In the genomic region with DNA sequence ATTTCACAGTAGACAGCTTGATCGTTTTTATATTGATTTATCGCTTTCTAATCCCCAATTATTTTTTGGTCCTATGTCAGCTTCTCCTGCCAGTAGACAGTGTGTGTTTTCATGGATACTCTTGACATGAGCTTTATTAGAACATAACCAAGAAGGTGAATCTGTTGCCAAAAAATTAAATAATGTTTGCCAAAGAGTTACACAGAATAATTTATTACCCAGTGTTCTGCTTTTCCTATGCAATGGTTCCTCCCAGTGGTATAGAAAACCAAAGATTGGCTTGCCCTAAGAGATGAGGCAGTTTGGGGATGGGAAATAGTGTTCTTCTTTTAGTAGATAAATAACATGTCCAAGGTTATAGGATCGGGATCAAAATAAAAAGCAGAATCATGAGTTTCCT, we compare ENCODE assay signal across 22 cellular contexts.
"Had no signal": no experiment of that assay in that cellular context is flagged by ENCODE, and none has a peak within 500 bp of the region (broad histone marks: within the 10 kb centered on the region; RNA-seq: fewer than 3 reads in every experiment).

No MANE protein-coding gene starts in this region.

- H3K27ac Mint-ChIP-seq: effector memory CD8-positive, alpha-beta T cell; naive thymus-derived CD8-positive, alpha-beta T cell; stimulated activated naive CD8-positive, alpha-beta T cell treated with anti-CD3 and anti-CD28 coated beads, Interleukin-15, amount 100 ng/mL, for 72 hours had no signal

- H3K36me3 ChIP-seq: esophagus squamous epithelium, pancreas, right lobe of liver, suprapubic skin, transverse colon, upper lobe of right lung, uterus had no signal

- H3K4me3 ChIP-seq: esophagus squamous epithelium, hepatocyte, pancreas, right lobe of liver, suprapubic skin, transverse colon, upper lobe of right lung, uterus had no signal

- H3K4me1 ChIP-seq: esophagus squamous epithelium, pancreas, right lobe of liver, suprapubic skin, transverse colon, uterus had no signal

- H3K27ac ChIP-seq: esophagus squamous epithelium, hepatocyte, neutrophil, pancreas, right lobe of liver, suprapubic skin, transverse colon, upper lobe of right lung had no signal

- H3K4me3 Mint-ChIP-seq: effector memory CD8-positive, alpha-beta T cell; naive thymus-derived CD8-positive, alpha-beta T cell; stimulated activated naive CD8-positive, alpha-beta T cell treated with anti-CD3 and anti-CD28 coated beads, Interleukin-15, amount 100 ng/mL, for 72 hours had no signal

- H3K36me3 Mint-ChIP-seq: naive thymus-derived CD8-positive, alpha-beta T cell had no signal

- H3K79me2 ChIP-seq: hepatocyte had no signal

- H3K4me2 ChIP-seq: hepatocyte had no signal

- H3K4me1 Mint-ChIP-seq: naive thymus-derived CD8-positive, alpha-beta T cell; stimulated activated naive CD8-positive, alpha-beta T cell treated with anti-CD3 and anti-CD28 coated beads, Interleukin-15, amount 100 ng/mL, for 72 hours had no signal

- FAIRE-seq: endometrium, pancreas, small intestine had no signal

- H3K9me3 Mint-ChIP-seq: effector memory CD8-positive, alpha-beta T cell; naive thymus-derived CD8-positive, alpha-beta T cell; stimulated activated naive CD8-positive, alpha-beta T cell treated with anti-CD3 and anti-CD28 coated beads, Interleukin-15, amount 100 ng/mL, for 72 hours had no signal

- H3K9me3 ChIP-seq: esophagus squamous epithelium, neutrophil, pancreas, right lobe of liver, suprapubic skin, transverse colon, upper lobe of right lung, uterus had no signal

- H2AFZ ChIP-seq: hepatocyte had no signal

- H3K27me3 ChIP-seq: esophagus squamous epithelium, hepatocyte, neutrophil, pancreas, right lobe of liver, suprapubic skin, transverse colon, upper lobe of right lung, uterus had no signal

- H3K27me3 Mint-ChIP-seq: naive thymus-derived CD8-positive, alpha-beta T cell; stimulated activated naive CD8-positive, alpha-beta T cell treated with anti-CD3 and anti-CD28 coated beads, Interleukin-15, amount 100 ng/mL, for 72 hours had no signal

- DNase-seq: cortex of kidney; effector memory CD8-positive, alpha-beta T cell; erythroblast; esophagus squamous epithelium; kidney; mesendoderm; midbrain; naive thymus-derived CD8-positive, alpha-beta T cell; pancreas; right lobe of liver; small intestine; stimulated activated CD4-positive, alpha-beta T cell treated with anti-CD3 and anti-CD28 coated beads, Interleukin-15, amount 100 ng/mL, for 24 hours; stimulated activated CD4-positive, alpha-beta T cell treated with anti-CD3 and anti-CD28 coated beads, Interleukin-2, amount 100 ng/mL, for 48 hours; stimulated activated naive CD4-positive, alpha-beta T cell; stimulated activated naive CD8-positive, alpha-beta T cell treated with anti-CD3 and anti-CD28 coated beads, Interleukin-15, amount 100 ng/mL, for 72 hours; transverse colon; upper lobe of right lung had no signal
